ENCODE assay signal across 1 cellular context in genomic region chr1:1511533-1512285, GRCh38.
TF ChIP-seq lines count a peak whose summit lies in the region.

TSS of gene ATAD3A (plus strand) at chr1:1512162. CDS start at chr1:1512269, 107 bp downstream.

TF ChIP-seq in HepG2, 621 proteins besides CTCF, POLR2A, EP300 and RAD21 (continued from another document and continues in another):
- TF ChIP-seq POGK (CRISPR knock-in tag; conservative IDR thresholded peaks at IDR 0.05) (peak; percentile 89), RBFOX2 (IDR thresholded peaks at IDR 0.05; ENCODE audit: low read depth, low read length) (peak; percentile 87), ZNF816 (CRISPR knock-in tag; IDR thresholded peaks at IDR 0.05; ENCODE audit: borderline replicate concordance) (0 out of 2 replicates have a peak, but pooled peaks have one; percentile 44), NFE2 (CRISPR knock-in tag; IDR thresholded peaks at IDR 0.05) (no peak), NR1H2 (CRISPR knock-in tag; IDR thresholded peaks at IDR 0.05; ENCODE audit: borderline replicate concordance, low read depth) (peak; percentile 65; the same call in 1 of the 2 replicates), GATAD1 (CRISPR knock-in tag; IDR thresholded peaks at IDR 0.05) (peak; percentile 99), HDAC1 (CRISPR knock-in tag; IDR thresholded peaks at IDR 0.05) (peak; percentile 98), ZNF430 (CRISPR knock-in tag; IDR thresholded peaks at IDR 0.05) (no peak), ZNF224 (CRISPR knock-in tag; IDR thresholded peaks at IDR 0.05) (peak; percentile 30; the same call in 1 of the 2 replicates), TAF1 (CRISPR knock-in tag; IDR thresholded peaks at IDR 0.05) (peak; percentile 68), ZBTB7A (CRISPR knock-in tag; IDR thresholded peaks at IDR 0.05) (peak; percentile 68; the same call in 1 of the 2 replicates), ZBTB42 (CRISPR knock-in tag; IDR thresholded peaks at IDR 0.05) (peak; percentile 52; the same call in 1 of the 2 replicates), ZNF414 (CRISPR knock-in tag; IDR thresholded peaks at IDR 0.05) (peak; percentile 66; the same call in 1 of the 2 replicates), ZNF567 (CRISPR knock-in tag; IDR thresholded peaks at IDR 0.05; ENCODE audit: borderline replicate concordance) (0 out of 2 replicates have a peak, but pooled peaks have one; percentile 35), ZNF407 (CRISPR knock-in tag; IDR thresholded peaks at IDR 0.05; ENCODE audit: not compliant biosample characterization) (no peak), ZNF460 (CRISPR knock-in tag; IDR thresholded peaks at IDR 0.05; ENCODE audit: borderline replicate concordance) (no peak; the same call in 1 of the 2 replicates), ZSCAN25 (CRISPR knock-in tag; IDR thresholded peaks at IDR 0.05) (no peak), RORA (CRISPR knock-in tag; IDR thresholded peaks at IDR 0.05) (no peak), KDM4B (CRISPR knock-in tag; IDR thresholded peaks at IDR 0.05) (no peak), SRSF4 (IDR thresholded peaks at IDR 0.05; ENCODE audit: low read depth, low read length, poor library complexity, severe bottlenecking) (no peak), ZNF576 (CRISPR knock-in tag; IDR thresholded peaks at IDR 0.05) (no peak), KDM2A (CRISPR knock-in tag; IDR thresholded peaks at IDR 0.05; ENCODE audit: borderline replicate concordance, low read depth) (peak; percentile 93), MXD4 (CRISPR knock-in tag; IDR thresholded peaks at IDR 0.05) (peak; percentile 83), KDM3A (CRISPR knock-in tag; IDR thresholded peaks at IDR 0.05; ENCODE audit: low read depth) (peak; percentile 89; the same call in 1 of the 2 replicates), ZNF781 (CRISPR knock-in tag; IDR thresholded peaks at IDR 0.05; ENCODE audit: borderline replicate concordance, not compliant biosample characterization) (no peak), ZNF710 (CRISPR knock-in tag; IDR thresholded peaks at IDR 0.05; ENCODE audit: borderline replicate concordance) (peak; percentile 75; the same call in 1 of the 2 replicates), PITX1 (CRISPR knock-in tag; IDR thresholded peaks at IDR 0.05) (peak; percentile 69; the same call in 1 of the 2 replicates), ZUFSP (CRISPR knock-in tag; IDR thresholded peaks at IDR 0.05; ENCODE audit: borderline replicate concordance) (no peak), ZNF7 (CRISPR knock-in tag; IDR thresholded peaks at IDR 0.05) (no peak), IRF2 (CRISPR knock-in tag; IDR thresholded peaks at IDR 0.05) (peak; percentile 92), SALL1 (CRISPR knock-in tag; IDR thresholded peaks at IDR 0.05) (peak; percentile 85), RBM39 (IDR thresholded peaks at IDR 0.05; ENCODE audit: low read depth, low read length, poor library complexity, severe bottlenecking) (peak; percentile 73), THAP7 (CRISPR knock-in tag; IDR thresholded peaks at IDR 0.05) (no peak), PRDM10 (CRISPR knock-in tag; IDR thresholded peaks at IDR 0.05; ENCODE audit: low read depth) (peak; percentile 73; the same call in 1 of the 2 replicates), MXD3 (CRISPR knock-in tag; IDR thresholded peaks at IDR 0.05) (peak; percentile 88), HNRNPUL1 (IDR thresholded peaks at IDR 0.05; ENCODE audit: low read depth, low read length) (peak; percentile 59; the same call in 1 of the 2 replicates), CCDC6 (CRISPR knock-in tag; IDR thresholded peaks at IDR 0.05) (0 out of 2 replicates have a peak, but pooled peaks have one; percentile 26), ELK4 (CRISPR knock-in tag; IDR thresholded peaks at IDR 0.05; ENCODE audit: borderline replicate concordance) (no peak), ZFP36L1 (CRISPR knock-in tag; IDR thresholded peaks at IDR 0.05) (0 out of 2 replicates have a peak, but pooled peaks have one; percentile 42)
